ENCODE assay signal across 8 cellular contexts in genomic region chr6:30618270-30618787, GRCh38. TPM values are rescaled to one million over a fixed set of nuclear protein-coding genes. Genes with fewer than 3 reads are reported as not detected.
DNase-seq lines count a peak whose midpoint lies in the region; ATAC-seq and TF ChIP-seq lines count a peak whose summit lies in the region.

No MANE protein-coding gene starts in this region.

- peaks cover 0 to 3% (median 0%) of the 10 kb centered on the region in 9 donors for H3K9me3 Mint-ChIP-seq in naive thymus-derived CD8-positive, alpha-beta T cell

- peaks cover 15 to 48% (median 38%) of the 10 kb centered on the region in 4 donors for H3K4me1 Mint-ChIP-seq in naive thymus-derived CD8-positive, alpha-beta T cell

- H3K27ac Mint-ChIP-seq in naive thymus-derived CD8-positive, alpha-beta T cell = peak overlapping the region; percentile 99 to 100 (median 100)

- peak overlapping the region; percentile 49 for H3K4me3 ChIP-seq in colonic mucosa

- H3K9ac ChIP-seq in colonic mucosa (ENCODE audit: low read depth in 2 of 2, low read length in 2 of 2) = peak overlapping the region; percentile 60 to 100

- peaks cover under 1% of the 10 kb centered on the region for H3K4me1 ChIP-seq in colonic mucosa

- H3K27ac ChIP-seq in C4-2B (peak overlapping the region; percentile 87), colonic mucosa (peak overlapping the region; percentile 90)

- no peaks in the 10 kb centered on the region for H3K27me3 ChIP-seq in colonic mucosa

- intact Hi-C loops in colonic mucosa (cut with DNase I) = no loop called here

- peaks cover 6% of the 10 kb centered on the region for H3K36me3 ChIP-seq in colonic mucosa

- DNase-seq in LHCN-M2 (ENCODE audit: low read depth) (peak; percentile 60), colonic mucosa (peak; percentile 60), GM13977 (ENCODE audit: low spot score) (no peak), DMS153 (lab: John Stamatoyannopoulos, UW) (no peak)
- no peak for DNase-seq in naive thymus-derived CD8-positive, alpha-beta T cell
- no peak for DNase-seq in stimulated activated CD4-positive, alpha-beta T cell treated with anti-CD3 and anti-CD28 coated beads, Interleukin-4, amount 100 ng/mL, for 4 hours

- no peaks in the 10 kb centered on the region for H3K9me3 ChIP-seq in colonic mucosa

- TF ChIP-seq CTCF in C4-2B (conservative IDR thresholded peaks at IDR 0.05) (no peak), colonic mucosa (IDR thresholded peaks at IDR 0.05) (no peak), GM13977 (IDR thresholded peaks at IDR 0.05; ENCODE audit: extremely low read depth, insufficient read depth, missing control alignments) (no peak)

- peaks cover 23 to 68% (median 26%) of the 10 kb centered on the region in 3 donors for H3K36me3 Mint-ChIP-seq in naive thymus-derived CD8-positive, alpha-beta T cell

- peaks cover 0 to 8% (median 0%) of the 10 kb centered on the region in 5 donors for H3K27me3 Mint-ChIP-seq in naive thymus-derived CD8-positive, alpha-beta T cell

- H3K4me3 Mint-ChIP-seq in naive thymus-derived CD8-positive, alpha-beta T cell = peak overlapping the region; percentile 92 to 100 (median 99)

- POLR2A ChIA-PET in naive thymus-derived CD8-positive, alpha-beta T cell (lab: Charles Lee) = interaction anchor here (0.9 to 2.4 kb wide), 35 partner anchors 8 to 923 kb away, joined by 3 to 24 read pairs (median 5); partner anchors contain the start of genes ABCF1, ATAT1, C6orf136 and DHX16

- no peak for ATAC-seq in naive thymus-derived CD8-positive, alpha-beta T cell
- no peak for ATAC-seq in activated CD4-positive, CD25-positive, alpha-beta regulatory T cell treated with anti-CD3 and anti-CD28 coated beads, Interleukin-2, amount 50 U/mL, for 24 hours

- in situ Hi-C loops in GM13977 (cut with MboI; ENCODE audit: low pct_unique_long_range_greater_than_20kb, low sequenced_read_pairs, unreplicated experiment) = no loop called here

RNA-seq across cellular contexts. Expression of gene MRPS18B, which starts 0.7 kb away (rescaled TPM):
- total RNA-seq in LHCN-M2 (2014; rRNA removed) (56.5 and 67.9 TPM in 2 replicates), colonic mucosa (10 to 100 TPM; 63.6 to 70.3 TPM)
- polyA plus RNA-seq in LHCN-M2 (2012) = 63.8 TPM
- 10 to 100 TPM; 43.1 to 43.8 TPM for total RNA-seq in naive thymus-derived CD8-positive, alpha-beta T cell
- polyA plus RNA-seq in naive thymus-derived CD8-positive, alpha-beta T cell = 100 to 1,000 TPM in 2 of 3 donors, 10 to 100 TPM in 1; 87.4 to 161 (median 119) TPM

RNA-seq across cellular contexts. Expression of gene PPP1R10, which starts 1.3 kb away (rescaled TPM):
- total RNA-seq in LHCN-M2 (2014; rRNA removed) (37.9 and 43.9 TPM in 2 replicates), colonic mucosa (10 to 100 TPM; 46.9 to 78.2 TPM)
- polyA plus RNA-seq in LHCN-M2 (2012) = 17.7 TPM
- total RNA-seq in naive thymus-derived CD8-positive, alpha-beta T cell = 100 to 1,000 TPM; 191 to 193 TPM
- polyA plus RNA-seq in naive thymus-derived CD8-positive, alpha-beta T cell = 10 to 100 TPM; 16.9 to 20.2 (median 19.8) TPM

RNA-seq across cellular contexts. Expression of gene ATAT1, which starts 8.3 kb away (rescaled TPM):
- total RNA-seq in LHCN-M2 (2014; rRNA removed) (6.0 and 6.5 TPM in 2 replicates), colonic mucosa (10 to 100 TPM; 11.5 to 15.9 TPM)
- polyA plus RNA-seq in LHCN-M2 (2012) = 14.7 TPM
- total RNA-seq in naive thymus-derived CD8-positive, alpha-beta T cell = 10 to 100 TPM; 12.6 to 13.4 TPM
- polyA plus RNA-seq in naive thymus-derived CD8-positive, alpha-beta T cell = 1 to 10 TPM; 1.6 to 2.0 (median 1.7) TPM

RNA-seq across cellular contexts. Expression of gene C6orf136, which starts 28.6 kb away (rescaled TPM):
- total RNA-seq in LHCN-M2 (2014; rRNA removed) = 3.2 and 7.2 TPM in 2 replicates
- polyA plus RNA-seq in LHCN-M2 (2012) = 9.1 TPM
- 10 to 100 TPM; 71.3 to 83.3 TPM for total RNA-seq in colonic mucosa
- 10 to 100 TPM; 29.3 to 30.9 TPM for total RNA-seq in naive thymus-derived CD8-positive, alpha-beta T cell
- 10 to 100 TPM in 2 of 3 donors, 1 to 10 TPM in 1; 5.6 to 23.2 (median 13.7) TPM for polyA plus RNA-seq in naive thymus-derived CD8-positive, alpha-beta T cell

RNA-seq across cellular contexts. Expression of gene ABCF1, which starts 47.1 kb away (rescaled TPM):
- 46.6 and 69.5 TPM in 2 replicates for total RNA-seq in LHCN-M2 (2014; rRNA removed)
- 58.3 TPM for polyA plus RNA-seq in LHCN-M2 (2012)
- 10 to 100 TPM; 43.6 to 61.3 TPM for total RNA-seq in colonic mucosa
- 10 to 100 TPM; 68.6 to 71.3 TPM for total RNA-seq in naive thymus-derived CD8-positive, alpha-beta T cell
- polyA plus RNA-seq in naive thymus-derived CD8-positive, alpha-beta T cell = 10 to 100 TPM; 19.1 to 43.1 (median 30.5) TPM

Comparison
In these comparisons a context has a peak if more than half of its experiments do, and no peak if none do; other contexts are left out.
1. DNase-seq: peak in LHCN-M2 (single experiment) and colonic mucosa (single experiment); none in naive thymus-derived CD8-positive, alpha-beta T cell (0 of 10), GM13977 (single experiment), DMS153 (single experiment) and stimulated activated CD4-positive, alpha-beta T cell treated with anti-CD3 and anti-CD28 coated beads, Interleukin-4, amount 100 ng/mL, for 4 hours (0 of 2).